Comparison of ENCODE assay signal across 18 cellular contexts in genomic region chr3:158847885-158848284, GRCh38. TPM values are rescaled to one million over a fixed set of nuclear protein-coding genes. Genes with fewer than 3 reads are reported as not detected.
A peak's percentile ranks its signal among the peaks of the same experiment; 100 is the strongest.
DNase-seq lines count a peak whose midpoint lies in the region; ATAC-seq and TF ChIP-seq lines count a peak whose summit lies in the region.
"Had no signal": no experiment of that assay in that cellular context is flagged by ENCODE, and none has a peak within 500 bp of the region (broad histone marks: within the 10 kb centered on the region; RNA-seq: fewer than 3 reads in every experiment).

No MANE protein-coding gene starts in this region.

- H3K4me2 ChIP-seq in osteoblast (ENCODE audit: insufficient read depth, low read length), result peak overlapping the region; percentile 43

- DNase-seq in DMS79 treated with DMSO at 0.1 percent for 48 hours (lab: John Stamatoyannopoulos, UW), result peak; percentile 14
- DNase-seq in DMS79 (lab: John Stamatoyannopoulos, UW), result no peak
- no peak for DNase-seq in osteoblast (ENCODE audit: insufficient read length, low spot score, missing footprints)
- DNase-seq in upper lobe of left lung, result no peak
- no peak for DNase-seq in spleen
- DNase-seq: BE2C, H7, MV-4-11, NCI-H1436 treated with DMSO at 0.1 percent for 48 hours, NCI-H2029 treated with DMSO at 0.1 percent for 48 hours, NCI-H748 treated with DMSO at 0.1 percent for 48 hours, T-helper 9 cell had no signal

- H3K9me3 ChIP-seq in osteoblast (ENCODE audit: low read depth, low read length) (no peaks in the 10 kb centered on the region), upper lobe of left lung (no peaks in the 10 kb centered on the region), spleen (no peaks in the 10 kb centered on the region), gastroesophageal sphincter (no peaks in the 10 kb centered on the region)
- H3K9me3 ChIP-seq: BE2C, SJSA1 had no signal

- no peak for TF ChIP-seq CTCF in osteoblast (IDR thresholded peaks at IDR 0.05; ENCODE audit: extremely low read depth, low read depth, low read length)
- no peak for TF ChIP-seq CTCF in upper lobe of left lung (IDR thresholded peaks at IDR 0.05)
- TF ChIP-seq CTCF in spleen (IDR thresholded peaks at IDR 0.05 in 8 of 11, conservative IDR thresholded peaks at IDR 0.05 in 3 of 11), result no peak
- TF ChIP-seq CTCF in gastroesophageal sphincter (IDR thresholded peaks at IDR 0.05), result no peak

- no peak for TF ChIP-seq EP300 in upper lobe of left lung (IDR thresholded peaks at IDR 0.05)
- TF ChIP-seq EP300 in gastroesophageal sphincter (IDR thresholded peaks at IDR 0.05), result no peak

- TF ChIP-seq POLR2A in upper lobe of left lung (IDR thresholded peaks at IDR 0.05) (no peak), spleen (IDR thresholded peaks at IDR 0.05) (no peak), gastroesophageal sphincter (IDR thresholded peaks at IDR 0.05) (no peak)

- 49% methylated on average over 3 of the region's 3 CpGs for WGBS in upper lobe of left lung, 2 donors
- WGBS in spleen, 5 donors, result 43 to 52% (median 49%) methylated on average over 3 of the region's 3 CpGs
- 55 to 61% methylated on average over 2 to 3 of the region's 3 CpGs for WGBS in gastroesophageal sphincter (ENCODE audit: low coverage in 1 of 2), 2 donors

- no peaks in the 10 kb centered on the region for H3K36me3 ChIP-seq in osteoblast (ENCODE audit: insufficient read depth, low read length)
- H3K36me3 ChIP-seq in upper lobe of left lung, result no peaks in the 10 kb centered on the region
- no peaks in the 10 kb centered on the region for H3K36me3 ChIP-seq in spleen
- no peaks in the 10 kb centered on the region for H3K36me3 ChIP-seq in gastroesophageal sphincter
- H3K36me3 ChIP-seq: BE2C, SJSA1 had no signal

- H2AFZ ChIP-seq in osteoblast (ENCODE audit: low read length), result peak overlapping the region; percentile 2

- ATAC-seq in GM18502 (IDR thresholded peaks at IDR 0.05; ENCODE audit: poor library complexity, unreplicated experiment) (peak; percentile 18), HG02798 (IDR thresholded peaks at IDR 0.05; ENCODE audit: poor library complexity, unreplicated experiment) (peak; percentile 6), upper lobe of left lung (ENCODE audit: low FRiP score in 2 of 2) (no peak), gastroesophageal sphincter (no peak)
- ATAC-seq: K562 had no signal

- H3K4me3 ChIP-seq in osteoblast (ENCODE audit: insufficient read depth, low read length) (no peak overlapping the region), upper lobe of left lung (no peak overlapping the region), spleen (no peak overlapping the region), gastroesophageal sphincter (no peak overlapping the region)
- H3K4me3 ChIP-seq: K562, SJSA1 had no signal

- no peaks in the 10 kb centered on the region for H3K79me2 ChIP-seq in osteoblast (ENCODE audit: insufficient read depth, low read length)

- H3K27ac ChIP-seq in osteoblast (ENCODE audit: low read depth, low read length), result no peak overlapping the region
- H3K27ac ChIP-seq in upper lobe of left lung, result no peak overlapping the region
- no peak overlapping the region for H3K27ac ChIP-seq in spleen
- no peak overlapping the region for H3K27ac ChIP-seq in gastroesophageal sphincter
- H3K27ac ChIP-seq: 22Rv1, SJSA1 had no signal

- H3K4me1 ChIP-seq in osteoblast (ENCODE audit: insufficient read depth, low read length) (no peaks in the 10 kb centered on the region), upper lobe of left lung (no peaks in the 10 kb centered on the region), spleen (peaks cover 0 to 3% (median 0%) of the 10 kb centered on the region in 6 donors), gastroesophageal sphincter (peaks cover 0 to 3% (median 0%) of the 10 kb centered on the region in 3 donors)
- H3K4me1 ChIP-seq: BE2C, SJSA1 had no signal

- no peaks in the 10 kb centered on the region for H3K27me3 ChIP-seq in osteoblast (ENCODE audit: insufficient read depth, low read length)
- no peaks in the 10 kb centered on the region for H3K27me3 ChIP-seq in upper lobe of left lung
- no peaks in the 10 kb centered on the region for H3K27me3 ChIP-seq in spleen (replicated peaks in 1 of 7)
- H3K27me3 ChIP-seq in gastroesophageal sphincter, result no peaks in the 10 kb centered on the region

- H4K20me1 ChIP-seq in osteoblast (ENCODE audit: insufficient read depth, low read length), result no peaks in the 10 kb centered on the region

- intact Hi-C loops in spleen (cut with DNase I; ENCODE audit: low total_unique reads), result loop anchor here (5.0 kb wide), 1 partner anchor 414 kb away; no protein-coding TSS in a partner anchor

RNA-seq across cellular contexts. Expression of gene MFSD1, which starts 46.0 kb away (rescaled TPM):
- total RNA-seq in osteoblast (170 and 183 TPM in 2 replicates), upper lobe of left lung (100 to 1,000 TPM in 3 of 6 donors, 10 to 100 TPM in 3; 51.5 to 127 (median 106) TPM), spleen (100 to 1,000 TPM in 5 of 7 donors, 10 to 100 TPM in 2; 65.6 to 155 (median 129) TPM), gastroesophageal sphincter (10 to 100 TPM; 36.3 to 93.8 (median 65.2) TPM)
- 10 to 100 TPM; 34.5 to 46.3 (median 42.9) TPM for polyA plus RNA-seq in spleen

Comparison
In these comparisons a context has a peak if more than half of its experiments do, and no peak if none do; other contexts are left out.
1. ATAC-seq: peak in GM18502 (single experiment) and HG02798 (single experiment); none in upper lobe of left lung (0 of 2) and gastroesophageal sphincter (single experiment).